20 cellular contexts compared by ENCODE assay signal in the genomic region with DNA sequence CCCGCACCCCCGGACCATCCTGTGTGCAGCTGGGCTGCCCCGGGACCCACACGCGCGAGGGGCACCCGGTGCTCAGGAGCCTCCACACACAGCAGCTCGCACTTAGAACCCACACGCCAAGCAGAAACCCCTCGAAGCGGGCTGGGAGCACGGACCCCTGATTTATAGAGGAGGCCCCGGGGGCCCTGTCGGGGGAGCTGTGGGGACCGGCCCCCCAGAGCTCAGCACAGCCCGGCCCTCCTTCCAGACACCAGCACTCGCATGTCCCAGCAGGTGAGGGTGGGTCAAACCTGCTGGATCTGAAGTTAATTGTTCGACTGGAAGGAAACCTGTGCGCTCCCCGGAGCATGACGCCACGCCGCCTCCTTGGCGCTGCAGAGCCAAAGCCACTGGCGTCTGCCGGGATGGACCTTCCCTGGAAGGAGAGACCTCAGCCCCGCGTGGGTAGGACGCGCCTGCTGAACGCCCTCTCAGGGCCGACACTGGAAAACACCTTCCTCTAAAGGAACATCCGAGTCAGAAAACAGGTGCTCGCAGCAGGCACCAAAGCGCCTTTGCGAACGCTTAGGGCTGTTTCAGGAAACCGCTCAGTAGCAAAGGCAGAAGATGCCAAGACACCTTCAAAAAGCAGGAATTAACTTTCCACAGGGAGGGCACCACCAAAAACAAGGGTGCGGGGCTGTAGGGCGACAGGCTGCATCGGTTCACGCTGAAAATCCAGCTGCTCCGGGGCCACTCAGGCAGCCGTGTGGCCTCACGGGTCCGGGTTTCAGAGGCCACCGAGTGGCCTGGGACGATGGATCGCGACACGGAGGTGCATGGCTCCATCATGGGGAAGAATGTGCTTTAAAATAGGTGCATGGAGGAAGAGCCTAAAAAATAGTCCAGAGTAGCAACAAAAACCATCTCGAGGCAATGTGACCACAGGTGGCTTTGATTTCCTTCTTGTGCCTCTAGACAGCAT. TPM values are rescaled to one million over a fixed set of nuclear protein-coding genes. Genes with fewer than 3 reads are reported as not detected.
DNase-seq lines count a peak whose midpoint lies in the region; ATAC-seq and TF ChIP-seq lines count a peak whose summit lies in the region.
"Had no signal": no experiment of that assay in that cellular context is flagged by ENCODE, and none has a peak within 500 bp of the region (broad histone marks: within the 10 kb centered on the region; RNA-seq: fewer than 3 reads in every experiment).

No MANE protein-coding gene starts in this region.

- no peak overlapping the region for H3K23ac ChIP-seq in IMR-90 (ENCODE audit: low read depth, low read length)

- ATAC-seq in IMR-90 (ENCODE audit: low read depth) (no peak), WTC11 (peak; percentile 27), psoas muscle (peak; percentile 1 to 11 (median 8)), HG03571 (IDR thresholded peaks at IDR 0.05; ENCODE audit: unreplicated experiment) (no peak)
- ATAC-seq: K562, natural killer cell had no signal

- H2AK5ac ChIP-seq in IMR-90 (ENCODE audit: low read depth, low read length), result no peak overlapping the region

- no peak overlapping the region for H3K4me2 ChIP-seq in IMR-90 (ENCODE audit: low read depth, low read length)

- H3K36me3 ChIP-seq in IMR-90 (ENCODE audit: control insufficient read depth, insufficient read depth, low read length), result no peaks in the 10 kb centered on the region
- no peaks in the 10 kb centered on the region for H3K36me3 ChIP-seq in left ventricle myocardium inferior
- H3K36me3 ChIP-seq in psoas muscle (ENCODE audit: insufficient read depth in 1 of 2, low read depth in 1 of 2), result peaks cover 7 to 8% of the 10 kb centered on the region in 2 donors
- H3K36me3 ChIP-seq: breast epithelium had no signal

- H3K18ac ChIP-seq in IMR-90 (ENCODE audit: low read depth, low read length), result no peak overlapping the region

- in situ Hi-C loops in IMR-90 (cut with MboI; ENCODE audit: low sequenced_read_pairs), result no loop called here

- 0 out of 2 replicates have a peak, but pooled peaks cover 4% of the 10 kb centered on the region for H3K9me1 ChIP-seq in IMR-90 (ENCODE audit: insufficient read depth, low read length)

- H3K27me3 ChIP-seq in IMR-90 (ENCODE audit: control insufficient read depth, insufficient read depth, low read length) (no peaks in the 10 kb centered on the region), left ventricle myocardium inferior (ENCODE audit: low read depth) (peaks cover 34% of the 10 kb centered on the region), psoas muscle (ENCODE audit: insufficient read depth in 3 of 3, low read length in 2 of 3) (no peaks in the 10 kb centered on the region)

- H3K4me3 Mint-ChIP-seq in WTC11, result no peak overlapping the region
- H3K4me3 Mint-ChIP-seq: activated naive CD8-positive, alpha-beta T cell treated with anti-CD3 and anti-CD28 coated beads, Interleukin-2, amount 10 ng/mL, durations not matched to agents 7 days and 5 days; activated T-helper 1 cell treated with anti-CD3 and anti-CD28 coated beads, Interleukin-12 subunit alpha, Interleukin-12 subunit beta, Interleukin-2, Interleukin-4 antibody, amounts not matched to agents 30 ng/mL and 10 ng/mL and 1 ng/mL, durations not matched to agents 14 hours and 24 hours and 36 hours; memory B cell; natural killer cell had no signal

- H4K20me1 ChIP-seq in IMR-90 (ENCODE audit: insufficient read depth, low read length), result no peaks in the 10 kb centered on the region

- H3K56ac ChIP-seq in IMR-90 (ENCODE audit: extremely low read depth, insufficient read depth, low read length), result no peak overlapping the region

- DNase-seq in IMR-90, result no peak
- peak; percentile 19 for DNase-seq in WTC11 (ENCODE audit: low spot score)
- no peak for DNase-seq in left ventricle myocardium inferior
- DNase-seq in psoas muscle, result peak in 1 of 2 donors; percentile 76
- no peak for DNase-seq in stimulated activated CD4-positive, alpha-beta T cell treated with anti-CD3 and anti-CD28 coated beads, Interleukin-1b, Interleukin-23, amount 100 ng/mL, for 48 hours
- no peak for DNase-seq in activated CD4-positive, CD25-positive, alpha-beta regulatory T cell (lab: John Stamatoyannopoulos, UW)
- DNase-seq: activated naive CD8-positive, alpha-beta T cell treated with anti-CD3 and anti-CD28 coated beads, Interleukin-2, amount 10 ng/mL, durations not matched to agents 7 days and 5 days; GM23248; natural killer cell; NCI-H187 treated with DMSO at 0.1 percent for 48 hours; NCI-H510A had no signal

- CTCF ChIA-PET in IMR-90 (lab: Yijun Ruan, JAX), result no interaction called here
- CTCF ChIA-PET in WTC11 (lab: Charles Lee), result interaction anchor here (0.5 to 1.4 kb wide), 2 partner anchors 8 to 109 kb away, joined by 3 to 8 read pairs; no protein-coding TSS in a partner anchor

- H3K27me3 Mint-ChIP-seq in WTC11 (ENCODE audit: low read depth), result no peaks in the 10 kb centered on the region
- H3K27me3 Mint-ChIP-seq: activated naive CD8-positive, alpha-beta T cell treated with anti-CD3 and anti-CD28 coated beads, Interleukin-2, amount 10 ng/mL, durations not matched to agents 7 days and 5 days; memory B cell; progenitor cell of endocrine pancreas had no signal

- no peak overlapping the region for H4K8ac ChIP-seq in IMR-90 (ENCODE audit: low read depth in 2 of 2, low read length in 2 of 2)

- no peaks in the 10 kb centered on the region for H3K79me1 ChIP-seq in IMR-90 (ENCODE audit: low read depth in 1 of 2, low read length in 2 of 2)

- no peaks in the 10 kb centered on the region for H3K36me3 Mint-ChIP-seq in WTC11
- H3K36me3 Mint-ChIP-seq: activated naive CD8-positive, alpha-beta T cell treated with anti-CD3 and anti-CD28 coated beads, Interleukin-2, amount 10 ng/mL, durations not matched to agents 7 days and 5 days; memory B cell; natural killer cell had no signal

- no peak overlapping the region for H2AFZ ChIP-seq in IMR-90 (replicated peaks; ENCODE audit: low read length, poor library complexity)
- H2AFZ ChIP-seq: GM23248 had no signal

- WGBS in IMR-90 (ENCODE audit: extremely low coverage in 2 of 2, insufficient read length in 1 of 2), 2 experiments, result 93% methylated on average over 20 of the region's 52 CpGs; no CpG with 5 or more reads in 1 of the 2 experiments
- 67 to 86% (median 77%) methylated on average over 52 of the region's 52 CpGs for WGBS in psoas muscle, 3 donors

- no peak overlapping the region for H2BK5ac ChIP-seq in IMR-90 (ENCODE audit: low read depth, low read length, poor library complexity, severe bottlenecking)

- H3K4me1 Mint-ChIP-seq in WTC11, result peaks cover 5% of the 10 kb centered on the region
- H3K4me1 Mint-ChIP-seq: activated naive CD8-positive, alpha-beta T cell treated with anti-CD3 and anti-CD28 coated beads, Interleukin-2, amount 10 ng/mL, durations not matched to agents 7 days and 5 days; natural killer cell had no signal

- H2BK20ac ChIP-seq in IMR-90 (ENCODE audit: low read depth, low read length), result no peak overlapping the region

- H3K4me3 ChIP-seq in IMR-90 (ENCODE audit: insufficient read depth, low read depth, low read length) (no peak overlapping the region), left ventricle myocardium inferior (no peak overlapping the region), psoas muscle (peak overlapping the region; percentile 39)
- H3K4me3 ChIP-seq: breast epithelium, GM23248, K562 had no signal

- no peak overlapping the region; the same call in 1 of the 2 replicates for H3K27ac Mint-ChIP-seq in WTC11
- H3K27ac Mint-ChIP-seq: activated naive CD8-positive, alpha-beta T cell treated with anti-CD3 and anti-CD28 coated beads, Interleukin-2, amount 10 ng/mL, durations not matched to agents 7 days and 5 days; activated T-helper 1 cell treated with anti-CD3 and anti-CD28 coated beads, Interleukin-12 subunit alpha, Interleukin-12 subunit beta, Interleukin-2, Interleukin-4 antibody, amounts not matched to agents 30 ng/mL and 10 ng/mL and 1 ng/mL, durations not matched to agents 14 hours and 24 hours and 36 hours; memory B cell; natural killer cell had no signal

- intact Hi-C loops in IMR-90 (cut with micrococcal nuclease) (no loop called here), left ventricle myocardium inferior (cut with micrococcal nuclease) (no loop called here), psoas muscle (cut with DNase I) (no loop called here)

- no peak overlapping the region for H3K9ac ChIP-seq in IMR-90 (ENCODE audit: low read depth, low read length)
- H3K9ac ChIP-seq: GM23248 had no signal

- no peak overlapping the region for H2BK15ac ChIP-seq in IMR-90 (ENCODE audit: low read depth, low read length)

- H4K5ac ChIP-seq in IMR-90 (ENCODE audit: low read depth, low read length), result no peak overlapping the region

- no peak overlapping the region for H4K91ac ChIP-seq in IMR-90 (ENCODE audit: insufficient read depth, low read depth, low read length)

- no peak overlapping the region for H3K14ac ChIP-seq in IMR-90 (replicated peaks; ENCODE audit: low read depth, low read length)

- no peak for TF ChIP-seq RAD21 in IMR-90 (IDR thresholded peaks at IDR 0.05; ENCODE audit: low read length)

- dilution Hi-C loops in IMR-90 (cut with HindIII; ENCODE audit: low sequenced_read_pairs, unreplicated experiment), result no loop called here

- H3K9me3 Mint-ChIP-seq in WTC11, result no peaks in the 10 kb centered on the region
- H3K9me3 Mint-ChIP-seq: activated naive CD8-positive, alpha-beta T cell treated with anti-CD3 and anti-CD28 coated beads, Interleukin-2, amount 10 ng/mL, durations not matched to agents 7 days and 5 days; activated T-helper 1 cell treated with anti-CD3 and anti-CD28 coated beads, Interleukin-12 subunit alpha, Interleukin-12 subunit beta, Interleukin-2, Interleukin-4 antibody, amounts not matched to agents 30 ng/mL and 10 ng/mL and 1 ng/mL, durations not matched to agents 14 hours and 24 hours and 36 hours; memory B cell; natural killer cell had no signal

- H2BK120ac ChIP-seq in IMR-90 (ENCODE audit: low read depth, low read length), result no peak overlapping the region

- peaks cover 6% of the 10 kb centered on the region; the same call in 1 of the 2 replicates for H3K4me1 ChIP-seq in IMR-90 (ENCODE audit: control insufficient read depth, insufficient read depth, low read length)
- peaks cover 81% of the 10 kb centered on the region for H3K4me1 ChIP-seq in left ventricle myocardium inferior
- peaks cover 60% of the 10 kb centered on the region for H3K4me1 ChIP-seq in psoas muscle
- H3K4me1 ChIP-seq: breast epithelium had no signal

- POLR2A ChIA-PET in IMR-90 (lab: Charles Lee; ENCODE audit: unreplicated experiment), result no interaction called here
- POLR2A ChIA-PET in WTC11 (lab: Charles Lee), result no interaction called here

- H3K4ac ChIP-seq in IMR-90 (ENCODE audit: low read depth, low read length), result no peak overlapping the region

- H2AK9ac ChIP-seq in IMR-90 (replicated peaks; ENCODE audit: low read depth, low read length, poor library complexity), result peak overlapping the region; percentile 13

- BruUV-seq in IMR-90 (replicated peaks; lab: Mats Ljungman, UMichigan), result no TSS peak

- H3K27ac ChIP-seq in IMR-90 (ENCODE audit: insufficient read depth, low read length) (no peak overlapping the region), left ventricle myocardium inferior (replicated peaks) (peak overlapping the region; percentile 97), psoas muscle (peak overlapping the region; percentile 99)
- H3K27ac ChIP-seq: breast epithelium, GM23248, HL-60 had no signal

- TF ChIP-seq POLR2A in IMR-90 (IDR thresholded peaks at IDR 0.05; ENCODE audit: low read depth, low read length), result no peak

- TF ChIP-seq CTCF in IMR-90 (conservative IDR thresholded peaks at IDR 0.05; ENCODE audit: low read depth, low read length) (no peak), WTC11 (IDR thresholded peaks at IDR 0.05) (no peak), left ventricle myocardium inferior (IDR thresholded peaks at IDR 0.05; ENCODE audit: borderline replicate concordance) (no peak), psoas muscle (IDR thresholded peaks at IDR 0.05) (no peak)

- H3K9me3 ChIP-seq in IMR-90 (ENCODE audit: control insufficient read depth, insufficient read depth, low read length) (no peaks in the 10 kb centered on the region), left ventricle myocardium inferior (replicated peaks) (no peaks in the 10 kb centered on the region), psoas muscle (no peaks in the 10 kb centered on the region)
- H3K9me3 ChIP-seq: breast epithelium had no signal

RNA-seq across cellular contexts. Expression of gene GRTP1, which starts 37.8 kb away (rescaled TPM):
- 0.83 and 0.90 TPM in 2 replicates for total RNA-seq in IMR-90 (2012; rRNA removed)
- polyA plus RNA-seq in IMR-90 (2012; rRNA removed), result 1.4 and 1.7 TPM in 2 replicates
- 1.8 TPM in 2 replicates for polyA plus RNA-seq in IMR-90 (2012; cell fraction: cytosol; rRNA removed)
- polyA plus RNA-seq in IMR-90 (2012; cell fraction: nucleus; rRNA removed; ENCODE audit: low replicate concordance), result 3.1 and 3.7 TPM in 2 replicates
- 59.0 to 62.0 TPM (median 60.0 TPM) in 3 replicates for total RNA-seq in WTC11 (2021)
- total RNA-seq in left ventricle myocardium inferior, result 1.6 TPM
- total RNA-seq in psoas muscle, result 1 to 10 TPM; 1.5 to 4.5 (median 3.7) TPM
- polyA plus RNA-seq in psoas muscle, result 1 to 10 TPM; 4.3 to 4.7 (median 4.4) TPM
- total RNA-seq: activated CD8-positive, alpha-beta memory T cell treated with anti-CD3 and anti-CD28 coated beads for 36 hours; activated naive CD8-positive, alpha-beta T cell treated with anti-CD3 and anti-CD28 coated beads, Interleukin-2, amount 10 ng/mL, durations not matched to agents 7 days and 5 days; activated T-helper 1 cell treated with anti-CD3 and anti-CD28 coated beads, Interleukin-12 subunit alpha, Interleukin-12 subunit beta, Interleukin-2, Interleukin-4 antibody, amounts not matched to agents 30 ng/mL and 10 ng/mL and 1 ng/mL, durations not matched to agents 14 hours and 24 hours and 36 hours; GM23248; natural killer cell; T-helper 1 cell treated with Interleukin-12 subunit alpha and Interleukin-12 subunit beta and Interleukin-4 antibody, amounts not matched to agents 30 ng/mL and 1 ng/mL, for 36 hours had no signal

RNA-seq across cellular contexts. Expression of gene ADPRHL1, which starts 51.6 kb away (rescaled TPM):
- total RNA-seq in IMR-90 (2012; rRNA removed) (0.28 and 0.36 TPM in 2 replicates), WTC11 (2021) (1.0 to 1.5 TPM (median 1.4 TPM) in 3 replicates), left ventricle myocardium inferior (484 TPM), psoas muscle (100 to 1,000 TPM; 186 to 776 (median 416) TPM)
- polyA plus RNA-seq in IMR-90 (2012; rRNA removed) (0.67 and 0.69 TPM in 2 replicates), psoas muscle (100 to 1,000 TPM; 219 to 326 (median 249) TPM)
- 0.65 and 0.70 TPM in 2 replicates for polyA plus RNA-seq in IMR-90 (2012; cell fraction: cytosol; rRNA removed)
- polyA plus RNA-seq in IMR-90 (2012; cell fraction: nucleus; rRNA removed; ENCODE audit: low replicate concordance), result 3.2 and 4.4 TPM in 2 replicates

Comparison
In these comparisons a context has a peak if more than half of its experiments do, and no peak if none do; other contexts are left out.
1. ATAC-seq: peak in WTC11 (single experiment) and psoas muscle (4 of 4); none in IMR-90 (single experiment) and HG03571 (single experiment).
2. RNA of gene GRTP1, which starts 37.8 kb away (total RNA-seq): 59.0 to 62.0 TPM in WTC11; 1.5 to 4.5 TPM in psoas muscle, 1.6 TPM in left ventricle myocardium inferior (single experiment) and 0.83 to 0.90 TPM in IMR-90; every median in the first group is over 10 times any median in the second.
3. RNA of gene ADPRHL1, which starts 51.6 kb away (total RNA-seq): 186 to 776 TPM in psoas muscle and 484 TPM in left ventricle myocardium inferior (single experiment); 1.0 to 1.5 TPM in WTC11 and 0.28 to 0.36 TPM in IMR-90; every median in the first group is over 10 times any median in the second.